ENCODE assay signal across 17 cellular contexts in genomic region chr19:35059006-35059798, GRCh38. TPM values are rescaled to one million over a fixed set of nuclear protein-coding genes. Genes with fewer than 3 reads are reported as not detected.
"Had no signal": no experiment of that assay in that cellular context is flagged by ENCODE, and none has a peak within 500 bp of the region (broad histone marks: within the 10 kb centered on the region; RNA-seq: fewer than 3 reads in every experiment).

No MANE protein-coding gene starts in this region.

- H3K9me3 ChIP-seq: heart left ventricle, neutrophil, pancreas, suprapubic skin, transverse colon, vagina had no signal

- ATAC-seq: naive thymus-derived CD8-positive, alpha-beta T cell; pancreas; sciatic nerve; stimulated activated naive CD8-positive, alpha-beta T cell treated with anti-CD3 and anti-CD28 coated beads, Interleukin-15, amount 100 ng/mL, for 72 hours had no signal

- H3K27ac ChIP-seq: cardiac muscle cell, heart left ventricle, neutrophil, pancreas, suprapubic skin, transverse colon, vagina, WERI-Rb-1 had no signal

- H3K4me1 ChIP-seq: heart left ventricle, suprapubic skin, transverse colon, vagina had no signal

- H3K4me3 ChIP-seq: cardiac muscle cell, heart left ventricle, pancreas, smooth muscle cell, suprapubic skin, transverse colon, vagina had no signal

- DNase-seq: activated CD4-positive, alpha-beta T cell treated with anti-CD3 and anti-CD28 coated beads, Interleukin-2, amount 50 U/mL, for 48 hours; activated naive CD8-positive, alpha-beta T cell treated with anti-CD3 and anti-CD28 coated beads, Interleukin-2, amount 10 ng/mL, durations not matched to agents 7 days and 5 days; amygdala; erythroblast; naive thymus-derived CD8-positive, alpha-beta T cell; stimulated activated CD4-positive, alpha-beta T cell treated with anti-CD3 and anti-CD28 coated beads, Interleukin-4, amount 100 ng/mL, for 1 hour; stimulated activated naive CD8-positive, alpha-beta T cell treated with anti-CD3 and anti-CD28 coated beads, Interleukin-15, amount 100 ng/mL, for 72 hours; transverse colon; WERI-Rb-1 had no signal

- H3K36me3 ChIP-seq: cardiac muscle cell, heart left ventricle, neutrophil, pancreas, suprapubic skin, transverse colon, vagina, WERI-Rb-1 had no signal

- H3K27me3 ChIP-seq: cardiac muscle cell, pancreas, vagina had no signal

- H3K4me2 ChIP-seq: smooth muscle cell had no signal

RNA-seq across cellular contexts. Expression of gene FXYD3, which starts 56.4 kb away (rescaled TPM):
- polyA plus RNA-seq: naive thymus-derived CD8-positive, alpha-beta T cell had no signal
